Comparison of ENCODE assay signal across 15 cellular contexts in genomic region chr15:93152951-93153350, GRCh38.
DNase-seq lines count a peak whose midpoint lies in the region; ATAC-seq, FAIRE-seq and TF ChIP-seq lines count a peak whose summit lies in the region.
"Had no signal": no experiment of that assay in that cellular context is flagged by ENCODE, and none has a peak within 500 bp of the region (broad histone marks: within the 10 kb centered on the region; RNA-seq: fewer than 3 reads in every experiment).

No MANE protein-coding gene starts in this region.

- 57% methylated on average over 6 of the region's 6 CpGs; no CpG with 5 or more reads in 1 of the 2 experiments for WGBS in H1 (ENCODE audit: extremely low coverage in 1 of 2, insufficient coverage in 1 of 2, insufficient read length in 1 of 2, insufficient replicate concordance in 2 of 2, low coverage in 1 of 2, low lambda C conversion rate in 2 of 2, missing lambda C conversion rate in 1 of 2), 2 experiments

- no peak for TF ChIP-seq CTCF in H1 (IDR thresholded peaks at IDR 0.05; ENCODE audit: control extremely low read depth in 1 of 3, insufficient read depth in 1 of 3, low read depth in 1 of 3, low read length in 3 of 3)
- no peak for TF ChIP-seq CTCF in thoracic aorta (IDR thresholded peaks at IDR 0.05)
- TF ChIP-seq CTCF in A673 (conservative IDR thresholded peaks at IDR 0.05; ENCODE audit: low read depth, low read length), result no peak

- no peak overlapping the region for H4K8ac ChIP-seq in H1 (ENCODE audit: extremely low read depth, insufficient read depth, low read length)

- no peak overlapping the region for H2AFZ ChIP-seq in H1 (ENCODE audit: low read length)

- no peaks in the 10 kb centered on the region for H3K36me3 Mint-ChIP-seq in activated CD4-positive, alpha-beta T cell treated with anti-CD3 and anti-CD28 coated beads for 36 hours (ENCODE audit: low read depth)

- peaks cover 5% of the 10 kb centered on the region for H3K27me3 Mint-ChIP-seq in activated CD4-positive, alpha-beta T cell treated with anti-CD3 and anti-CD28 coated beads for 36 hours

- no peaks in the 10 kb centered on the region for H3K9me3 Mint-ChIP-seq in activated CD4-positive, alpha-beta T cell treated with anti-CD3 and anti-CD28 coated beads for 36 hours (ENCODE audit: low read depth)

- no peak overlapping the region for H2BK15ac ChIP-seq in H1 (ENCODE audit: low read length)

- 0 out of 4 replicates have a peak, but pooled peaks of 1 of the 2 experiments have one; percentile 7 for TF ChIP-seq RAD21 in H1 (IDR thresholded peaks at IDR 0.05 in 1 of 2, conservative IDR thresholded peaks at IDR 0.05 in 1 of 2; ENCODE audit: low read depth in 2 of 2, low read length in 2 of 2)

- H3K79me1 ChIP-seq in H1 (ENCODE audit: low read depth, low read length), result no peaks in the 10 kb centered on the region

- intact Hi-C loops in A673 (cut with micrococcal nuclease; ENCODE audit: unreplicated experiment), result no loop called here
- intact Hi-C loops in activated CD4-positive, alpha-beta T cell treated with anti-CD3 and anti-CD28 coated beads for 36 hours (cut with DNase I, micrococcal nuclease), result no loop called here

- no peak overlapping the region for H2BK120ac ChIP-seq in H1 (replicated peaks; ENCODE audit: low read depth, low read length)

- BruUV-seq in A673 (replicated peaks; lab: Mats Ljungman, UMichigan), result no TSS peak

- no peak for TF ChIP-seq POLR2A in H1 (IDR thresholded peaks at IDR 0.05; ENCODE audit: control extremely low read depth in 1 of 2, low read depth in 2 of 2, low read length in 2 of 2)

- no peak overlapping the region for H4K5ac ChIP-seq in H1 (ENCODE audit: insufficient read length, low read depth, low read length)

- no peaks in the 10 kb centered on the region for H3K27me3 ChIP-seq in H1 (replicated peaks in 1 of 4; ENCODE audit: control insufficient read depth in 3 of 4, extremely low read depth in 1 of 4, insufficient read depth in 3 of 4, low read length in 3 of 4)
- no peaks in the 10 kb centered on the region for H3K27me3 ChIP-seq in thoracic aorta (replicated peaks; ENCODE audit: insufficient read depth)
- no peaks in the 10 kb centered on the region for H3K27me3 ChIP-seq in A673 (replicated peaks; ENCODE audit: insufficient read depth, low read depth, low read length, poor library complexity)

- H3K14ac ChIP-seq in H1 (ENCODE audit: insufficient read length), result no peak overlapping the region

- no peak overlapping the region for H3K27ac Mint-ChIP-seq in activated CD4-positive, alpha-beta T cell treated with anti-CD3 and anti-CD28 coated beads for 36 hours

- H2BK12ac ChIP-seq in H1 (ENCODE audit: low read depth, low read length), result peak overlapping the region; percentile 45; the same call in 1 of the 2 replicates

- H3K56ac ChIP-seq in H1 (replicated peaks; ENCODE audit: insufficient read length, low read depth, low read length), result no peak overlapping the region

- no peak overlapping the region for H2BK5ac ChIP-seq in H1 (ENCODE audit: low read depth, low read length)

- DNase-seq in DMS 273 (lab: John Stamatoyannopoulos, UW; ENCODE audit: unreplicated experiment) (peak; percentile 6), DMS 273 treated with DMSO at 0.1 percent for 48 hours (lab: John Stamatoyannopoulos, UW) (no peak), H1 (ENCODE audit: low read depth in 1 of 2, low spot score in 2 of 2) (no peak), midbrain (lab: John Stamatoyannopoulos, UW) (peak; percentile 78), thoracic aorta (ENCODE audit: low spot score) (peak; percentile 17), A673 (ENCODE audit: low spot score) (no peak)
- no peak for DNase-seq in activated CD4-positive, alpha-beta T cell treated with anti-CD3 and anti-CD28 coated beads for 36 hours
- DNase-seq: HCEC 1CT had no signal

- POLR2A ChIA-PET in H1 (lab: Charles Lee; ENCODE audit: partially characterized antibody) (no interaction called here), A673 (lab: Charles Lee; ENCODE audit: low non-redundant PET) (no interaction called here)
- POLR2A ChIA-PET in activated CD4-positive, alpha-beta T cell treated with anti-CD3 and anti-CD28 coated beads for 36 hours (lab: Charles Lee), result no interaction called here

- CTCF ChIA-PET in H1 (lab: Charles Lee; ENCODE audit: partially characterized antibody) (interaction anchor here (0.6 to 1.1 kb wide), 6 partner anchors 10 to 422 kb away, joined by 3 to 12 read pairs (median 6); no protein-coding TSS in a partner anchor), A673 (lab: Charles Lee) (no interaction called here)
- CTCF ChIA-PET in activated CD4-positive, alpha-beta T cell treated with anti-CD3 and anti-CD28 coated beads for 36 hours (lab: Charles Lee), result interaction anchor here (1.8 kb wide), 1 partner anchor 122 kb away, joined by 4 read pairs; no protein-coding TSS in a partner anchor

- no peak overlapping the region for H2AK5ac ChIP-seq in H1 (ENCODE audit: low read depth, low read length)

- no peak overlapping the region for H3K4me3 Mint-ChIP-seq in activated CD4-positive, alpha-beta T cell treated with anti-CD3 and anti-CD28 coated beads for 36 hours

- H3K9ac ChIP-seq in H1 (replicated peaks in 1 of 4; ENCODE audit: extremely low read depth in 1 of 4, low read depth in 3 of 4, low read length in 3 of 4), result no peak overlapping the region

- ATAC-seq in thoracic aorta (ENCODE audit: insufficient number of reproducible peaks, low FRiP score, low read depth), result no peak
- ATAC-seq in GM19395 (IDR thresholded peaks at IDR 0.05; ENCODE audit: unreplicated experiment), result no peak
- no peak for ATAC-seq in activated CD4-positive, alpha-beta T cell treated with anti-CD3 and anti-CD28 coated beads for 36 hours
- ATAC-seq: GM12878, K562 had no signal

- H3K23me2 ChIP-seq in H1 (ENCODE audit: low read depth, low read length), result no peaks in the 10 kb centered on the region

- H3K9me3 ChIP-seq in H1 (ENCODE audit: insufficient read depth in 2 of 2, low read depth in 1 of 2, low read length in 1 of 2) (peaks cover 0 to 3% of the 10 kb centered on the region in 2 experiments; a peak in 1 of 4 replicates), thoracic aorta (no peaks in the 10 kb centered on the region), A673 (ENCODE audit: low read depth, low read length, poor library complexity, severe bottlenecking) (no peaks in the 10 kb centered on the region)

- peak overlapping the region; percentile 61; the same call in 1 of the 2 replicates for H2BK20ac ChIP-seq in H1 (ENCODE audit: low read length)

- H3K79me2 ChIP-seq in H1 (ENCODE audit: control insufficient read depth in 1 of 2, insufficient read depth in 2 of 2, low read length in 2 of 2), result no peaks in the 10 kb centered on the region

- H3K27ac ChIP-seq in H1 (ENCODE audit: low read depth, low read length) (no peak overlapping the region), thoracic aorta (no peak overlapping the region), A673 (ENCODE audit: low read depth, low read length, poor library complexity, severe bottlenecking) (no peak overlapping the region)
- H3K27ac ChIP-seq: 22Rv1 had no signal

- no peaks in the 10 kb centered on the region for H4K20me1 ChIP-seq in H1 (replicated peaks in 1 of 2; ENCODE audit: control insufficient read depth in 1 of 2, insufficient read depth in 2 of 2, low read length in 2 of 2)

- TF ChIP-seq EP300 in H1 (IDR thresholded peaks at IDR 0.05; ENCODE audit: borderline replicate concordance in 1 of 2, low read depth in 2 of 2, low read length in 2 of 2), result no peak

- H3K4me3 ChIP-seq in H1 (ENCODE audit: extremely low read depth in 1 of 4, insufficient read depth in 2 of 4, low read depth in 3 of 4, low read length in 4 of 4), result no peak overlapping the region
- H3K4me3 ChIP-seq in thoracic aorta, result peak overlapping the region; percentile 25
- H3K4me3 ChIP-seq in A673 (ENCODE audit: low read depth, low read length, poor library complexity, severe bottlenecking), result no peak overlapping the region
- H3K4me3 ChIP-seq: GM12878, K562 had no signal

- peak overlapping the region in 1 of 2 experiments; percentile 45; a peak in 2 of 4 replicates for H3K4me2 ChIP-seq in H1 (ENCODE audit: insufficient read depth in 1 of 2, low read depth in 2 of 2, low read length in 2 of 2)

- H4K91ac ChIP-seq in H1 (replicated peaks; ENCODE audit: insufficient read length, low read length), result peak overlapping the region; percentile 22

- no peaks in the 10 kb centered on the region for H3K36me3 ChIP-seq in H1 (ENCODE audit: control insufficient read depth in 2 of 4, insufficient read depth in 4 of 4, low read length in 3 of 4)
- H3K36me3 ChIP-seq in thoracic aorta, result no peaks in the 10 kb centered on the region
- H3K36me3 ChIP-seq in A673 (ENCODE audit: insufficient read depth, low read length, poor library complexity, severe bottlenecking), result no peaks in the 10 kb centered on the region

- no peak for FAIRE-seq in H1 (lab: Jason Lieb, UNC)
- FAIRE-seq: D721Med, GM12878, K562, RCC 7860, TTC549 had no signal

- no peak overlapping the region for H3K4ac ChIP-seq in H1 (replicated peaks; ENCODE audit: insufficient read length, low read depth, low read length)

- no peak overlapping the region for H3K18ac ChIP-seq in H1 (ENCODE audit: extremely low read depth, low read length)

- H3K23ac ChIP-seq in H1 (ENCODE audit: insufficient read length), result no peak overlapping the region

- peaks cover 13% of the 10 kb centered on the region for H3K4me1 Mint-ChIP-seq in activated CD4-positive, alpha-beta T cell treated with anti-CD3 and anti-CD28 coated beads for 36 hours

- H3K4me1 ChIP-seq in H1 (replicated peaks in 1 of 4; ENCODE audit: control insufficient read depth in 3 of 4, insufficient read depth in 4 of 4, low read length in 3 of 4), result peaks cover 4 to 13% (median 8%) of the 10 kb centered on the region in 4 experiments; a peak in 5 of 7 replicates
- peaks cover 7 to 29% of the 10 kb centered on the region in 2 donors for H3K4me1 ChIP-seq in thoracic aorta (ENCODE audit: control insufficient read depth in 1 of 2, low read depth in 2 of 2)
- no peaks in the 10 kb centered on the region for H3K4me1 ChIP-seq in A673 (ENCODE audit: insufficient read depth, low read length, poor library complexity, severe bottlenecking)

TF ChIP-seq in H1, 55 proteins besides CTCF, POLR2A, EP300 and RAD21 (continues in another document):
- no peak for TF ChIP-seq BACH1 (IDR thresholded peaks at IDR 0.05; ENCODE audit: low read length)
- TF ChIP-seq SP2 (IDR thresholded peaks at IDR 0.05; ENCODE audit: low read length), result no peak
- no peak for TF ChIP-seq SIN3A (conservative IDR thresholded peaks at IDR 0.05 in 1 of 2, IDR thresholded peaks at IDR 0.05 in 1 of 2; ENCODE audit: low read depth in 1 of 2, low read length in 2 of 2)
- no peak for TF ChIP-seq USF2 (IDR thresholded peaks at IDR 0.05; ENCODE audit: low read length)
- TF ChIP-seq BRCA1 (IDR thresholded peaks at IDR 0.05; ENCODE audit: low read depth, low read length), result no peak
- TF ChIP-seq EGR1 (IDR thresholded peaks at IDR 0.05; ENCODE audit: borderline replicate concordance, low read depth, low read length), result no peak

Comparison
In these comparisons a context has a peak if more than half of its experiments do, and no peak if none do; other contexts are left out.
1. DNase-seq: peak in DMS 273 (single experiment), midbrain (single experiment) and thoracic aorta (single experiment); none in DMS 273 treated with DMSO at 0.1 percent for 48 hours (single experiment), H1 (0 of 2), A673 (single experiment) and activated CD4-positive, alpha-beta T cell treated with anti-CD3 and anti-CD28 coated beads for 36 hours (single experiment).